1 cellular context compared by ENCODE assay signal in genomic region chr19:54952591-54953344, GRCh38.
TF ChIP-seq lines count a peak whose summit lies in the region.

No MANE protein-coding gene starts in this region.

TF ChIP-seq in GM23338, 12 proteins besides CTCF, POLR2A, EP300 and RAD21 (continued from another document):
- TF ChIP-seq REST (IDR thresholded peaks at IDR 0.05; ENCODE audit: unreplicated experiment), result no peak
- TF ChIP-seq ETS1 (IDR thresholded peaks at IDR 0.05), result no peak
- TF ChIP-seq STAT1 (IDR thresholded peaks at IDR 0.05; ENCODE audit: unreplicated experiment), result no peak
- no peak for TF ChIP-seq NANOG (IDR thresholded peaks at IDR 0.05; ENCODE audit: borderline replicate concordance)
